In genomic region chr12:67842124-67842523, GRCh38 we compare ENCODE assay signal across 7 cellular contexts.
"Had no signal": no experiment of that assay in that cellular context is flagged by ENCODE, and none has a peak within 500 bp of the region (broad histone marks: within the 10 kb centered on the region; RNA-seq: fewer than 3 reads in every experiment).

No MANE protein-coding gene starts in this region.

- DNase-seq: H9, HCEC 1CT, IMR-90, KG1 had no signal

- ATAC-seq: GM23338, K562 had no signal

- H3K27ac ChIP-seq: HL-60 had no signal

- H3K4me3 ChIP-seq: GM23338, K562 had no signal
